ENCODE assay signal across 1 cellular context in genomic region chr12:96906849-96907664, GRCh38.
TF ChIP-seq lines count a peak whose summit lies in the region.

Gene NEDD1, plus strand, starts transcription at chr12:96907257. Its CDS starts 2,503 bp downstream, at chr12:96909760.

TF ChIP-seq in IMR-90, 13 proteins besides CTCF, POLR2A, EP300 and RAD21:
- no peak for TF ChIP-seq ELK1 (IDR thresholded peaks at IDR 0.05; ENCODE audit: borderline replicate concordance, low read depth, low read length)
- TF ChIP-seq MAZ (IDR thresholded peaks at IDR 0.05; ENCODE audit: borderline replicate concordance, low read depth, low read length): peak; percentile 75
- 0 out of 2 replicates have a peak, but pooled peaks have one; percentile 38 for TF ChIP-seq CHD1 (IDR thresholded peaks at IDR 0.05; ENCODE audit: low read depth, low read length)
